Comparison of ENCODE assay signal across 21 cellular contexts in the genomic region with DNA sequence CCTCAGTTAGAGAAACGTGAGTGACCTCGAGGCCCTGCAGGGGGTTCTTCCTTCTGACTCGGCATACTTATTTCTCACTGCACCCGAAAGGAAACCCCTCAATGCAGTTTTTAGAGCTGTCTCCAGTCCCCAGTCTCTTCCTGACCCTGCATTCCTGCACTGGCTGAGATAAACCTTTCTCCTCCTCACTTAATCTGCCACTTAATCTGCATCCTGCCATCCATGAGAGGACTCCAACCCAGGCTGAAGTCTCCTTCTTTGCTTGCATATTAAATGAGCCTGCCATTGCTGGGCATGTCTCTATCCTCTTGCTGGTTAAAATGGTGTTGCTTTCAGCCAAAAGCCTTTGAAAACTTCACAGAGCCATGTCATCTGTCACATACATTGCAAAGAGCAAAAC.
"Had no signal": no experiment of that assay in that cellular context is flagged by ENCODE, and none has a peak within 500 bp of the region (broad histone marks: within the 10 kb centered on the region; RNA-seq: fewer than 3 reads in every experiment).

No MANE protein-coding gene starts in this region.

- ATAC-seq: activated T-cell treated with anti-CD3 and anti-CD28 coated beads, Interleukin-2, amount 50 U/mL, for 72 hours; esophagus mucosa; gastrocnemius medialis; heart left ventricle; naive thymus-derived CD8-positive, alpha-beta T cell; sciatic nerve; stimulated activated naive B cell treated with anti-CD40 and anti-IgM and Interleukin-4, amounts not matched to agents 10 μg/mL and 1 μg/mL and 100 μg/mL, for 72 hours; T-cell had no signal

- H3K27ac ChIP-seq: ascending aorta, breast epithelium, gastrocnemius medialis, heart left ventricle, left ventricle myocardium inferior, ovary, spleen had no signal

- DNase-seq: activated CD4-positive, alpha-beta T cell treated with anti-CD3 and anti-CD28 coated beads, Interleukin-2, amount 50 U/mL, for 1 hour; activated effector memory CD4-positive, alpha-beta T cell treated with anti-CD3 and anti-CD28 coated beads, Interleukin-2, amount 50 U/mL, for 16 hours; activated naive CD4-positive, alpha-beta T cell treated with anti-CD3 and anti-CD28 coated beads, Interleukin-2, amount 50 U/mL, for 16 hours; activated T-cell treated with anti-CD3 and anti-CD28 coated beads, Interleukin-2, amount 50 U/mL, for 72 hours; cortex of kidney; effector CD4-positive, alpha-beta T cell; gastrocnemius medialis; heart left ventricle; immature natural killer cell; kidney glomerular epithelial cell; left ventricle myocardium inferior; naive thymus-derived CD8-positive, alpha-beta T cell; ovary; spleen; stimulated activated naive B cell treated with anti-CD40 and anti-IgM and Interleukin-4, amounts not matched to agents 10 μg/mL and 1 μg/mL and 100 μg/mL, for 72 hours; T-cell had no signal

- H3K27me3 ChIP-seq: ascending aorta, breast epithelium, gastrocnemius medialis, ovary had no signal

- H3K36me3 ChIP-seq: ascending aorta, breast epithelium, gastrocnemius medialis, heart left ventricle, left ventricle myocardium inferior, ovary, spleen had no signal

- H3K4me1 ChIP-seq: ascending aorta, breast epithelium, gastrocnemius medialis, heart left ventricle, left ventricle myocardium inferior, spleen had no signal

- H3K4me3 ChIP-seq: ascending aorta, breast epithelium, gastrocnemius medialis, heart left ventricle, left ventricle myocardium inferior, mucosa of descending colon, ovary, spleen had no signal

- H3K9me3 ChIP-seq: ascending aorta, breast epithelium, gastrocnemius medialis, heart left ventricle, left ventricle myocardium inferior, ovary, spleen had no signal
